In genomic region chr16:23105309-23105708, GRCh38 we compare ENCODE assay signal across 14 cellular contexts.
"Had no signal": no experiment of that assay in that cellular context is flagged by ENCODE, and none has a peak within 500 bp of the region (broad histone marks: within the 10 kb centered on the region; RNA-seq: fewer than 3 reads in every experiment).

No MANE protein-coding gene starts in this region.

- H3K27me3 ChIP-seq: body of pancreas, tibial nerve, vagina had no signal

- H3K9me3 ChIP-seq: body of pancreas, tibial nerve, vagina had no signal

- ATAC-seq: activated T-helper 17 cell treated with anti-CD3 and anti-CD28 coated beads, Interleukin-2, amount 50 U/mL, for 72 hours; body of pancreas; effector memory CD8-positive, alpha-beta T cell; left cardiac atrium; naive thymus-derived CD8-positive, alpha-beta T cell; stimulated activated naive B cell treated with anti-CD40 and anti-IgM and Interleukin-4, amounts not matched to agents 10 μg/mL and 1 μg/mL and 100 μg/mL, for 72 hours had no signal

- DNase-seq: activated CD4-positive, alpha-beta T cell treated with anti-CD3 and anti-CD28 coated beads, Interleukin-2, amount 50 U/mL, for 4 hours; activated CD4-positive, CD25-positive, alpha-beta regulatory T cell treated with anti-CD3 and anti-CD28 coated beads, Interleukin-2, amount 50 U/mL, for 72 hours; activated naive CD4-positive, alpha-beta T cell treated with anti-CD3 and anti-CD28 coated beads for 36 hours; effector memory CD8-positive, alpha-beta T cell; left cardiac atrium; naive thymus-derived CD8-positive, alpha-beta T cell; retina; stimulated activated CD4-positive, alpha-beta T cell treated with anti-CD3 and anti-CD28 coated beads, Interleukin-2, amount 100 ng/mL, for 48 hours; stimulated activated naive B cell treated with anti-CD40 and anti-IgM and Interleukin-4, amounts not matched to agents 10 μg/mL and 1 μg/mL and 100 μg/mL, for 72 hours; SW 1271 had no signal

- H3K4me3 ChIP-seq: body of pancreas, tibial nerve, vagina had no signal

- H3K27ac ChIP-seq: tibial nerve, vagina had no signal
